Comparison of ENCODE assay signal across 8 cellular contexts in genomic region chr6:157764346-157765068, GRCh38. TPM values are rescaled to one million over a fixed set of nuclear protein-coding genes. Genes with fewer than 3 reads are reported as not detected.
DNase-seq lines count a peak whose midpoint lies in the region; ATAC-seq and TF ChIP-seq lines count a peak whose summit lies in the region.

No MANE protein-coding gene starts in this region.

- no peak for TF ChIP-seq CTCF in GM12864 (IDR thresholded peaks at IDR 0.05; ENCODE audit: low read depth, low read length, missing control alignments)

- peak; percentile 92 for DNase-seq in GM12864 (ENCODE audit: low read depth)
- peak; percentile 72 for DNase-seq in NCI-H526 treated with DMSO at 0.1 percent for 48 hours (lab: John Stamatoyannopoulos, UW)
- DNase-seq in activated CD8-positive, alpha-beta memory T cell treated with anti-CD3 and anti-CD28 coated beads, Interleukin-2, amount 10 ng/mL, durations not matched to agents 7 days and 5 days: peak; percentile 86
- peak; percentile 65 for DNase-seq in stimulated activated CD8-positive, alpha-beta memory T cell treated with anti-CD3 and anti-CD28 coated beads, Interleukin-4, amount 100 ng/mL, for 24 hours (ENCODE audit: low read depth)
- DNase-seq in NCI-H2029 (lab: John Stamatoyannopoulos, UW): no peak

- no peaks in the 10 kb centered on the region for H3K36me3 Mint-ChIP-seq in activated CD8-positive, alpha-beta memory T cell treated with anti-CD3 and anti-CD28 coated beads, Interleukin-2, amount 10 ng/mL, durations not matched to agents 7 days and 5 days

- H3K9me3 ChIP-seq in endocrine pancreas (ENCODE audit: control insufficient read depth, low read length) (no peaks in the 10 kb centered on the region), mucosa of stomach (ENCODE audit: control insufficient read depth, low read length) (no peaks in the 10 kb centered on the region)

- peaks cover 61% of the 10 kb centered on the region for H3K4me1 Mint-ChIP-seq in activated CD8-positive, alpha-beta memory T cell treated with anti-CD3 and anti-CD28 coated beads, Interleukin-2, amount 10 ng/mL, durations not matched to agents 7 days and 5 days

- CTCF ChIA-PET in activated CD8-positive, alpha-beta memory T cell treated with anti-CD3 and anti-CD28 coated beads, Interleukin-2, amount 10 ng/mL, durations not matched to agents 7 days and 5 days (lab: Charles Lee): interaction anchor here (0.5 to 4.3 kb wide), 4 partner anchors 8 to 109 kb away, joined by 3 to 36 read pairs (median 7); no protein-coding TSS in a partner anchor

- peak overlapping the region; percentile 40 for H3K4me3 Mint-ChIP-seq in activated CD8-positive, alpha-beta memory T cell treated with anti-CD3 and anti-CD28 coated beads, Interleukin-2, amount 10 ng/mL, durations not matched to agents 7 days and 5 days

- H3K4me1 ChIP-seq in endocrine pancreas (ENCODE audit: control insufficient read depth, insufficient read depth, low read length): peaks cover 14% of the 10 kb centered on the region
- H3K4me1 ChIP-seq in mucosa of stomach (ENCODE audit: control insufficient read depth, insufficient read depth, low read length): peaks cover 53% of the 10 kb centered on the region

- H3K4me3 ChIP-seq in GM12864 (ENCODE audit: low read depth, low read length) (peak overlapping the region; percentile 21; the same call in 1 of the 2 replicates), endocrine pancreas (ENCODE audit: control insufficient read depth, insufficient read depth, low read length) (peak overlapping the region; percentile 28), mucosa of stomach (ENCODE audit: low read length) (no peak overlapping the region)

- no peaks in the 10 kb centered on the region for H3K9me3 Mint-ChIP-seq in activated CD8-positive, alpha-beta memory T cell treated with anti-CD3 and anti-CD28 coated beads, Interleukin-2, amount 10 ng/mL, durations not matched to agents 7 days and 5 days (ENCODE audit: low read depth)

- no peaks in the 10 kb centered on the region for H3K36me3 ChIP-seq in endocrine pancreas (ENCODE audit: control insufficient read depth, insufficient read depth, low read length)
- H3K36me3 ChIP-seq in mucosa of stomach (ENCODE audit: control insufficient read depth, insufficient read depth, low read length): no peaks in the 10 kb centered on the region

- H3K27me3 Mint-ChIP-seq in activated CD8-positive, alpha-beta memory T cell treated with anti-CD3 and anti-CD28 coated beads, Interleukin-2, amount 10 ng/mL, durations not matched to agents 7 days and 5 days: peaks cover 35% of the 10 kb centered on the region

- peak overlapping the region; percentile 15 for H3K9ac ChIP-seq in endocrine pancreas (ENCODE audit: control insufficient read depth, insufficient read depth, low read length)
- H3K9ac ChIP-seq in mucosa of stomach (ENCODE audit: low read length): peak overlapping the region; percentile 60

- H3K27me3 ChIP-seq in endocrine pancreas (ENCODE audit: control insufficient read depth, insufficient read depth, low read length): no peaks in the 10 kb centered on the region
- no peaks in the 10 kb centered on the region for H3K27me3 ChIP-seq in mucosa of stomach (ENCODE audit: control insufficient read depth, insufficient read depth, low read length)

- ATAC-seq in HG02678 (IDR thresholded peaks at IDR 0.05; ENCODE audit: unreplicated experiment): peak; percentile 56
- ATAC-seq in activated CD8-positive, alpha-beta memory T cell treated with anti-CD3 and anti-CD28 coated beads, Interleukin-2, amount 10 ng/mL, durations not matched to agents 7 days and 5 days: peak; percentile 65

- H3K27ac Mint-ChIP-seq in activated CD8-positive, alpha-beta memory T cell treated with anti-CD3 and anti-CD28 coated beads, Interleukin-2, amount 10 ng/mL, durations not matched to agents 7 days and 5 days: peak overlapping the region; percentile 78

RNA-seq across cellular contexts. Expression of gene SNX9, which starts 58.5 kb away (rescaled TPM):
- 10 to 100 TPM; 14.9 to 39.4 TPM for total RNA-seq in activated CD8-positive, alpha-beta memory T cell treated with anti-CD3 and anti-CD28 coated beads, Interleukin-2, amount 10 ng/mL, durations not matched to agents 7 days and 5 days
